Comparison of ENCODE assay signal across 9 cellular contexts in the genomic region with DNA sequence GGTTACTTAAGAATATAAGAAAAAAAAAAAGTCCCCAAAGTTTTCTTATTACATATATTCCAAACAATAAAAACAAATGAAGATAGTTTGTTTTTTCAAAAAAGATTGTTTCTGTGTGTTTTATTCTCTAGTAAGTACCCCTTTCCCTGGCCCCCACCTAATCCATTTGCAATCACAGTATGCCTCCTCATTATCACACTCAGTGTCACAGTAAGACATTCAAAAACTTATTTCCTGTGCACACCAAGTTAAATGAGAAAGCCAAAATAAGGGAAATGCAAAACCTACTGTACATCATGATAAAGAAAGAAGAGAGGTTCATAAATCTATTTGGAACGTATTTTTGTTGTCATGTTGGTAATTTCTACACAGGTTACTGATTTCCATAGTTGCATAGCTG.
DNase-seq lines count a peak whose midpoint lies in the region; ATAC-seq and TF ChIP-seq lines count a peak whose summit lies in the region.
"Had no signal": no experiment of that assay in that cellular context is flagged by ENCODE, and none has a peak within 500 bp of the region (broad histone marks: within the 10 kb centered on the region; RNA-seq: fewer than 3 reads in every experiment).

No MANE protein-coding gene starts in this region.

- no TSS peak for BruUV-seq in Caco-2 (replicated peaks; lab: Mats Ljungman, UMichigan)

- H3K36me3 Mint-ChIP-seq in Caco-2 (ENCODE audit: insufficient read depth, unreplicated experiment) (no peaks in the 10 kb centered on the region), endothelial cell (ENCODE audit: low read depth, unreplicated experiment) (no peaks in the 10 kb centered on the region)

- no peak for TF ChIP-seq POLR2A in right lobe of liver (IDR thresholded peaks at IDR 0.05)

- H3K27ac ChIP-seq in right lobe of liver = no peak overlapping the region

- intact Hi-C loops in Caco-2 (cut with micrococcal nuclease; ENCODE audit: unreplicated experiment) = no loop called here
- intact Hi-C loops in right lobe of liver (cut with DNase I) = no loop called here

- DNase-seq in Caco-2 (no peak), endothelial cell (ENCODE audit: low spot score) (no peak), retina (no peak), RPMI8226 (no peak), NCI-H1436 (lab: John Stamatoyannopoulos, UW) (no peak), right lobe of liver (no peak)
- DNase-seq: nephron progenitor cell had no signal

- H3K36me3 ChIP-seq in Caco-2 (ENCODE audit: control insufficient read depth, insufficient read depth, low read length) (no peaks in the 10 kb centered on the region), right lobe of liver (no peaks in the 10 kb centered on the region)

- no peak overlapping the region for H3K4me3 ChIP-seq in Caco-2 (ENCODE audit: low read depth, low read length)
- H3K4me3 ChIP-seq in right lobe of liver = no peak overlapping the region

- TF ChIP-seq CTCF in Caco-2 (IDR thresholded peaks at IDR 0.05; ENCODE audit: insufficient read depth in 1 of 2, low read depth in 1 of 2, low read length in 1 of 2, severe bottlenecking in 1 of 2, unreplicated experiment in 1 of 2) = no peak
- no peak for TF ChIP-seq CTCF in endothelial cell (IDR thresholded peaks at IDR 0.05; ENCODE audit: unreplicated experiment)
- TF ChIP-seq CTCF in right lobe of liver (IDR thresholded peaks at IDR 0.05) = no peak

- POLR2A ChIA-PET in Caco-2 (lab: Charles Lee) = no interaction called here

- peaks cover 14% of the 10 kb centered on the region for H3K4me1 ChIP-seq in Caco-2
- no peaks in the 10 kb centered on the region for H3K4me1 ChIP-seq in right lobe of liver

- CTCF ChIA-PET in Caco-2 (lab: Charles Lee) = no interaction called here

- no peaks in the 10 kb centered on the region for H3K27me3 Mint-ChIP-seq in Caco-2 (ENCODE audit: insufficient read depth, unreplicated experiment)
- H3K27me3 Mint-ChIP-seq in endothelial cell (ENCODE audit: unreplicated experiment) = no peaks in the 10 kb centered on the region

- H3K4me1 Mint-ChIP-seq in Caco-2 (ENCODE audit: low read depth, unreplicated experiment) = peaks cover 13% of the 10 kb centered on the region
- H3K4me1 Mint-ChIP-seq in endothelial cell (ENCODE audit: unreplicated experiment) = peaks cover 12% of the 10 kb centered on the region
- H3K4me1 Mint-ChIP-seq: nephron progenitor cell had no signal

- peak; percentile 41 for ATAC-seq in GM19467 (IDR thresholded peaks at IDR 0.05; ENCODE audit: unreplicated experiment)
- peak; percentile 30 for ATAC-seq in HG03571 (IDR thresholded peaks at IDR 0.05; ENCODE audit: unreplicated experiment)
- ATAC-seq in right lobe of liver = no peak

- H3K9me3 Mint-ChIP-seq in Caco-2 (ENCODE audit: unreplicated experiment) (no peaks in the 10 kb centered on the region), endothelial cell (ENCODE audit: unreplicated experiment) (no peaks in the 10 kb centered on the region)
- H3K9me3 Mint-ChIP-seq: nephron progenitor cell had no signal

- H3K4me3 Mint-ChIP-seq in Caco-2 (ENCODE audit: unreplicated experiment) (no peak overlapping the region), endothelial cell (ENCODE audit: unreplicated experiment) (no peak overlapping the region)
- H3K4me3 Mint-ChIP-seq: nephron progenitor cell had no signal

- H3K27me3 ChIP-seq in Caco-2 (replicated peaks; ENCODE audit: control insufficient read depth, insufficient read depth, low read length) (no peaks in the 10 kb centered on the region), right lobe of liver (no peaks in the 10 kb centered on the region)

- H3K27ac Mint-ChIP-seq in Caco-2 (ENCODE audit: unreplicated experiment) (peak overlapping the region; percentile 9), endothelial cell (ENCODE audit: unreplicated experiment) (peak overlapping the region; percentile 50)
- H3K27ac Mint-ChIP-seq: nephron progenitor cell had no signal

- 0% methylated on average over 1 of the region's 1 CpG for WGBS in right lobe of liver (ENCODE audit: insufficient coverage, low coverage, low lambda C conversion rate, missing lambda C conversion rate)

- H3K9me3 ChIP-seq in Caco-2 = no peaks in the 10 kb centered on the region
- no peaks in the 10 kb centered on the region for H3K9me3 ChIP-seq in right lobe of liver

Comparison
In these comparisons a context has a peak if more than half of its experiments do, and no peak if none do; other contexts are left out.
1. ATAC-seq: peak in GM19467 (single experiment) and HG03571 (single experiment); none in right lobe of liver (0 of 4).